8 cellular contexts compared by ENCODE assay signal in genomic region chr7:128167316-128167691, GRCh38.
DNase-seq lines count a peak whose midpoint lies in the region; ATAC-seq and TF ChIP-seq lines count a peak whose summit lies in the region.

No MANE protein-coding gene starts in this region.

- peak overlapping the region; percentile 78 for H2AFZ ChIP-seq in neuron (ENCODE audit: low read depth, low read length)

- DNase-seq in EH (ENCODE audit: low read depth) (peak; percentile 72), NCI-H1092 treated with DMSO at 0.1 percent for 48 hours (lab: John Stamatoyannopoulos, UW) (peak; percentile 40), fibroblast of the aortic adventitia (ENCODE audit: low read depth) (peak; percentile 52), KG1 (lab: John Stamatoyannopoulos, UW) (no peak)

- TF ChIP-seq CTCF in WI38 (IDR thresholded peaks at IDR 0.05; ENCODE audit: low read depth, low read length) (no peak), fibroblast of the aortic adventitia (IDR thresholded peaks at IDR 0.05; ENCODE audit: insufficient read depth, low read length) (no peak)

- no peaks in the 10 kb centered on the region for H3K9me3 ChIP-seq in neuron (ENCODE audit: low read length)

- no peaks in the 10 kb centered on the region for H3K36me3 ChIP-seq in neuron (ENCODE audit: insufficient read depth, low read length)

- no peak for ATAC-seq in HG03045 (IDR thresholded peaks at IDR 0.05; ENCODE audit: unreplicated experiment)
- ATAC-seq in HG03460 (IDR thresholded peaks at IDR 0.05; ENCODE audit: unreplicated experiment) = no peak

- peaks cover 7% of the 10 kb centered on the region for H3K4me1 ChIP-seq in neuron (ENCODE audit: insufficient read depth, low read length)

- H3K27me3 ChIP-seq in neuron (ENCODE audit: insufficient read depth, low read length) = peaks cover 87% of the 10 kb centered on the region

- peak overlapping the region; percentile 26; the same call in 1 of the 2 replicates for H3K4me3 ChIP-seq in WI38 (ENCODE audit: low read depth, low read length)
- peak overlapping the region; percentile 25 for H3K4me3 ChIP-seq in fibroblast of the aortic adventitia (ENCODE audit: low read depth, low read length)
- peak overlapping the region; percentile 50 for H3K4me3 ChIP-seq in neuron (ENCODE audit: low read length)
